10 cellular contexts compared by ENCODE assay signal in genomic region chr17:45048795-45049563, GRCh38. TPM values are rescaled to one million over a fixed set of nuclear protein-coding genes. Genes with fewer than 3 reads are reported as not detected.
A peak's percentile ranks its signal among the peaks of the same experiment; 100 is the strongest.
DNase-seq lines count a peak whose midpoint lies in the region; ATAC-seq and TF ChIP-seq lines count a peak whose summit lies in the region.
"Had no signal": no experiment of that assay in that cellular context is flagged by ENCODE, and none has a peak within 500 bp of the region (broad histone marks: within the 10 kb centered on the region; RNA-seq: fewer than 3 reads in every experiment).

No MANE protein-coding gene starts in this region.

- H3K36me3 ChIP-seq in SK-N-SH (replicated peaks in 1 of 2; ENCODE audit: control insufficient read depth in 1 of 2, insufficient read depth in 2 of 2, low read length in 1 of 2) (peaks cover 0 to 5% of the 10 kb centered on the region in 2 experiments), trophoblast cell (ENCODE audit: control insufficient read depth in 1 of 2, insufficient read depth in 2 of 2, low read length in 2 of 2) (no peaks in the 10 kb centered on the region)
- H3K36me3 ChIP-seq: left lung had no signal

- no peak overlapping the region for H3K14ac ChIP-seq in trophoblast cell (ENCODE audit: low read length)

- H3K4me3 ChIP-seq in SK-N-SH (ENCODE audit: low read depth in 2 of 2, low read length in 1 of 2) = no peak overlapping the region
- H3K4me3 ChIP-seq in NB4 (ENCODE audit: low read depth, low read length) = no peak overlapping the region
- no peak overlapping the region for H3K4me3 ChIP-seq in trophoblast cell (ENCODE audit: low read depth, low read length)

- H2AFZ ChIP-seq in SK-N-SH (ENCODE audit: low read depth) (no peak overlapping the region), trophoblast cell (ENCODE audit: insufficient read depth, low read length, poor library complexity) (no peak overlapping the region)

- H4K8ac ChIP-seq in trophoblast cell (ENCODE audit: low read depth, low read length) = no peak overlapping the region

- H3K4me1 Mint-ChIP-seq in chondrocyte (ENCODE audit: low read depth) = peaks cover 28% of the 10 kb centered on the region

- H3K9ac ChIP-seq in SK-N-SH = no peak overlapping the region
- no peak overlapping the region for H3K9ac ChIP-seq in trophoblast cell (ENCODE audit: low read length)

- H3K27me3 Mint-ChIP-seq in chondrocyte (ENCODE audit: low read depth) = no peaks in the 10 kb centered on the region

- H3K9me3 ChIP-seq in SK-N-SH (no peaks in the 10 kb centered on the region), trophoblast cell (ENCODE audit: insufficient read depth, low read depth, low read length) (no peaks in the 10 kb centered on the region)
- H3K9me3 ChIP-seq: left lung had no signal

- H3K27me3 ChIP-seq in SK-N-SH (ENCODE audit: insufficient read depth) (no peaks in the 10 kb centered on the region), trophoblast cell (ENCODE audit: insufficient read depth, low read length) (no peaks in the 10 kb centered on the region)
- H3K27me3 ChIP-seq: left lung had no signal

- no peaks in the 10 kb centered on the region for H3K36me3 Mint-ChIP-seq in chondrocyte (ENCODE audit: low read depth)

- peaks cover 0 to 2% of the 10 kb centered on the region in 2 experiments; a peak in 1 of 4 replicates for H3K4me1 ChIP-seq in SK-N-SH (ENCODE audit: control insufficient read depth in 1 of 2, insufficient read depth in 2 of 2, low read depth in 1 of 2, low read length in 1 of 2)
- peaks cover 5 to 17% of the 10 kb centered on the region in 2 experiments for H3K4me1 ChIP-seq in trophoblast cell (ENCODE audit: control insufficient read depth in 1 of 2, insufficient read depth in 2 of 2, low read length in 2 of 2)

- H3K18ac ChIP-seq in trophoblast cell (ENCODE audit: low read length) = no peak overlapping the region

- peak overlapping the region; percentile 17 for H2BK12ac ChIP-seq in trophoblast cell (ENCODE audit: low read length)

- no peak for TF ChIP-seq EP300 in SK-N-SH (IDR thresholded peaks at IDR 0.05; ENCODE audit: borderline replicate concordance in 1 of 2, low read depth in 1 of 2, low read length in 1 of 2)

- CTCF ChIA-PET in SK-N-SH (lab: Yijun Ruan, JAX) = interaction anchor here (1.0 to 3.9 kb wide), 8 partner anchors 10 to 128 kb away, joined by 3 to 20 read pairs (median 6); partner anchors contain the start of genes ACBD4 and PLCD3

- no peak overlapping the region for H2BK120ac ChIP-seq in trophoblast cell (ENCODE audit: insufficient read depth, low read length, poor library complexity)

- 93% methylated on average over 8 of the region's 8 CpGs for WGBS in SK-N-SH (ENCODE audit: low lambda C conversion rate)
- 100% methylated on average over 2 of the region's 8 CpGs for WGBS in trophoblast cell (ENCODE audit: extremely low coverage, insufficient coverage, insufficient read length)

- H3K4ac ChIP-seq in trophoblast cell (ENCODE audit: low read depth, low read length) = peak overlapping the region; percentile 64

- H3K9me2 ChIP-seq in SK-N-SH = no peaks in the 10 kb centered on the region

- no peak for TF ChIP-seq RAD21 in SK-N-SH (IDR thresholded peaks at IDR 0.05; ENCODE audit: low read length)

- H3K79me2 ChIP-seq in SK-N-SH (ENCODE audit: insufficient read depth) (peaks cover 78% of the 10 kb centered on the region), trophoblast cell (ENCODE audit: control insufficient read depth, insufficient read depth, low read length, poor library complexity) (peaks cover 11% of the 10 kb centered on the region)

- ATAC-seq in SK-N-SH treated with all-trans-retinoic acid at 6 μM for 48 hours = no peak
- ATAC-seq: left lung had no signal

- H2AK5ac ChIP-seq in trophoblast cell (ENCODE audit: low read length) = no peak overlapping the region

- H3K4me2 ChIP-seq in SK-N-SH = no peak overlapping the region
- no peak overlapping the region for H3K4me2 ChIP-seq in trophoblast cell (ENCODE audit: low read length)

- peaks cover 15% of the 10 kb centered on the region for H3F3A ChIP-seq in SK-N-SH (replicated peaks; ENCODE audit: insufficient read depth)

- H3K27ac ChIP-seq in SK-N-SH (ENCODE audit: low read depth in 2 of 2, low read length in 1 of 2) = no peak overlapping the region
- H3K27ac ChIP-seq in trophoblast cell (ENCODE audit: low read depth, low read length) = no peak overlapping the region

- TF ChIP-seq CTCF in SK-N-SH (IDR thresholded peaks at IDR 0.05) (peak; percentile 49), NB4 (IDR thresholded peaks at IDR 0.05; ENCODE audit: low read depth, low read length) (peak; percentile 5), chondrocyte (IDR thresholded peaks at IDR 0.05) (peak; percentile 34)

- H3K4me3 Mint-ChIP-seq in chondrocyte (ENCODE audit: unreplicated experiment) = no peak overlapping the region

- no peaks in the 10 kb centered on the region for H3K9me3 Mint-ChIP-seq in chondrocyte (ENCODE audit: low read depth)

- H4K20me1 ChIP-seq in SK-N-SH (ENCODE audit: insufficient read depth) = no peaks in the 10 kb centered on the region

- H4K12ac ChIP-seq in trophoblast cell (ENCODE audit: low read depth, low read length) = no peak overlapping the region

- H2BK5ac ChIP-seq in trophoblast cell (ENCODE audit: low read depth, low read length, poor library complexity) = no peak overlapping the region

- no peak overlapping the region for H4K91ac ChIP-seq in trophoblast cell (ENCODE audit: low read depth, low read length)

- POLR2A ChIA-PET in SK-N-SH (lab: Yijun Ruan, JAX) = no interaction called here

- no peak for TF ChIP-seq POLR2A in NB4 (IDR thresholded peaks at IDR 0.05; ENCODE audit: extremely low read depth, insufficient read length)

- H3K27ac Mint-ChIP-seq in chondrocyte (ENCODE audit: unreplicated experiment) = no peak overlapping the region

- peaks cover 19% of the 10 kb centered on the region for H3K79me1 ChIP-seq in trophoblast cell (ENCODE audit: low read length)

- DNase-seq in SK-N-SH (peak; percentile 38), NB4 (ENCODE audit: low read depth) (no peak), chondrocyte (ENCODE audit: low spot score) (no peak), trophoblast cell (peak in 1 of 2 donors; percentile 52), putamen (ENCODE audit: low spot score) (no peak), SW480 (ENCODE audit: low spot score) (no peak), retina (no peak)
- DNase-seq: left lung, NCI-H2107 had no signal

- H3K23ac ChIP-seq in trophoblast cell (ENCODE audit: low read length) = no peak overlapping the region

TF ChIP-seq in SK-N-SH, 30 proteins besides CTCF, POLR2A, EP300 and RAD21 (continues in another document):
- no peak for TF ChIP-seq CHD2 (IDR thresholded peaks at IDR 0.05; ENCODE audit: low read length, partially characterized antibody)

TF ChIP-seq in SK-N-SH treated with all-trans-retinoic acid at 6 μM for 48 hours, 23 proteins besides CTCF, POLR2A, EP300 and RAD21 (continues in another document):
- no peak for TF ChIP-seq ZFP30 (CRISPR knock-in tag; IDR thresholded peaks at IDR 0.05)
- TF ChIP-seq PPARA (CRISPR knock-in tag; IDR thresholded peaks at IDR 0.05; ENCODE audit: borderline replicate concordance) = no peak
- no peak for TF ChIP-seq TCF4 (CRISPR knock-in tag; IDR thresholded peaks at IDR 0.05; ENCODE audit: borderline replicate concordance)
- TF ChIP-seq GLIS3 (CRISPR knock-in tag; IDR thresholded peaks at IDR 0.05) = no peak
- no peak for TF ChIP-seq SNAI2 (CRISPR knock-in tag; IDR thresholded peaks at IDR 0.05)
- no peak for TF ChIP-seq CSRNP3 (CRISPR knock-in tag; IDR thresholded peaks at IDR 0.05)
- no peak for TF ChIP-seq ESRRG (CRISPR knock-in tag; IDR thresholded peaks at IDR 0.05)
- TF ChIP-seq OSR1 (CRISPR knock-in tag; IDR thresholded peaks at IDR 0.05) = no peak
- no peak for TF ChIP-seq CSDC2 (CRISPR knock-in tag; IDR thresholded peaks at IDR 0.05)
- no peak for TF ChIP-seq ISL1 (CRISPR knock-in tag; IDR thresholded peaks at IDR 0.05)
- TF ChIP-seq ZFP3 (CRISPR knock-in tag; IDR thresholded peaks at IDR 0.05) = no peak
- TF ChIP-seq ZNF70 (CRISPR knock-in tag; IDR thresholded peaks at IDR 0.05) = no peak
- no peak for TF ChIP-seq POU6F1 (CRISPR knock-in tag; IDR thresholded peaks at IDR 0.05; ENCODE audit: borderline replicate concordance, low read depth)

RNA-seq across cellular contexts. Expression of gene DCAKD, which starts 2.5 kb away (rescaled TPM):
- 47.6 and 48.8 TPM in 2 replicates for polyA plus RNA-seq in SK-N-SH (2012; rRNA removed)
- 19.9 and 29.3 TPM in 2 replicates for polyA plus RNA-seq in SK-N-SH (2012; cell fraction: cytosol; rRNA removed)
- polyA plus RNA-seq in SK-N-SH (2012; cell fraction: nucleus; rRNA removed) = 62.2 and 68.2 TPM in 2 replicates
- total RNA-seq in chondrocyte = 33.9 to 39.9 TPM (median 36.5 TPM) in 3 replicates
- polyA plus RNA-seq in trophoblast cell (2013) = 34.4 and 36.2 TPM in 2 replicates

RNA-seq across cellular contexts. Expression of gene NMT1, which starts 12.1 kb away (rescaled TPM):
- 30.1 and 31.6 TPM in 2 replicates for polyA plus RNA-seq in SK-N-SH (2012; rRNA removed)
- polyA plus RNA-seq in SK-N-SH (2012; cell fraction: cytosol; rRNA removed) = 28.0 and 32.9 TPM in 2 replicates
- 43.2 and 49.8 TPM in 2 replicates for polyA plus RNA-seq in SK-N-SH (2012; cell fraction: nucleus; rRNA removed)
- 89.0 to 103 TPM (median 91.4 TPM) in 3 replicates for total RNA-seq in chondrocyte
- 114 and 115 TPM in 2 replicates for polyA plus RNA-seq in trophoblast cell (2013)
